12 cellular contexts compared by ENCODE assay signal in genomic region chr11:110345756-110346155, GRCh38. TPM values are rescaled to one million over a fixed set of nuclear protein-coding genes. Genes with fewer than 3 reads are reported as not detected.
DNase-seq lines count a peak whose midpoint lies in the region; ATAC-seq and TF ChIP-seq lines count a peak whose summit lies in the region.
"Had no signal": no experiment of that assay in that cellular context is flagged by ENCODE, and none has a peak within 500 bp of the region (broad histone marks: within the 10 kb centered on the region; RNA-seq: fewer than 3 reads in every experiment).

No MANE protein-coding gene starts in this region.

- POLR2A ChIA-PET in MCF 10A (lab: Yijun Ruan, JAX) = no interaction called here

- H3K36me3 ChIP-seq in breast epithelium (no peaks in the 10 kb centered on the region), upper lobe of right lung (no peaks in the 10 kb centered on the region), heart right ventricle (no peaks in the 10 kb centered on the region)

- H3K27me3 Mint-ChIP-seq in MCF 10A (ENCODE audit: insufficient read depth, unreplicated experiment) = no peaks in the 10 kb centered on the region
- no peaks in the 10 kb centered on the region for H3K27me3 Mint-ChIP-seq in activated T-helper 2 cell treated with anti-CD3 and anti-CD28 coated beads, Interferon-gamma antibody, Interleukin-2, Interleukin-4, amounts not matched to agents 10 μg/mL and 5 μg/mL and 100 μg/mL, durations not matched to agents 14 hours and 24 hours and 36 hours (ENCODE audit: low read depth)
- H3K27me3 Mint-ChIP-seq: progenitor cell of endocrine pancreas had no signal

- ATAC-seq in HG02973 (IDR thresholded peaks at IDR 0.05; ENCODE audit: unreplicated experiment) = peak; percentile 43
- ATAC-seq in upper lobe of right lung = peak; percentile 51
- no peak for ATAC-seq in heart right ventricle
- ATAC-seq: left colon had no signal

- no peak overlapping the region for H3K27ac Mint-ChIP-seq in MCF 10A (ENCODE audit: low read depth, unreplicated experiment)
- H3K27ac Mint-ChIP-seq in activated T-helper 2 cell treated with anti-CD3 and anti-CD28 coated beads, Interferon-gamma antibody, Interleukin-2, Interleukin-4, amounts not matched to agents 10 μg/mL and 5 μg/mL and 100 μg/mL, durations not matched to agents 14 hours and 24 hours and 36 hours = peak overlapping the region; percentile 85
- H3K27ac Mint-ChIP-seq: progenitor cell of endocrine pancreas had no signal

- H3K4me3 ChIP-seq in breast epithelium = no peak overlapping the region
- no peak overlapping the region for H3K4me3 ChIP-seq in upper lobe of right lung
- no peak overlapping the region for H3K4me3 ChIP-seq in heart right ventricle

- H3K9me3 ChIP-seq in breast epithelium = no peaks in the 10 kb centered on the region
- H3K9me3 ChIP-seq in upper lobe of right lung = no peaks in the 10 kb centered on the region
- H3K9me3 ChIP-seq in heart right ventricle = no peaks in the 10 kb centered on the region

- TF ChIP-seq CTCF in MCF 10A (IDR thresholded peaks at IDR 0.05; ENCODE audit: unreplicated experiment) (no peak), breast epithelium (IDR thresholded peaks at IDR 0.05) (no peak), upper lobe of right lung (IDR thresholded peaks at IDR 0.05) (no peak), heart right ventricle (IDR thresholded peaks at IDR 0.05) (no peak)

- BruUV-seq in MCF 10A (replicated peaks; lab: Mats Ljungman, UMichigan) = no TSS peak

- H3K4me1 Mint-ChIP-seq in MCF 10A (ENCODE audit: insufficient read depth, unreplicated experiment) = no peaks in the 10 kb centered on the region
- peaks cover 71% of the 10 kb centered on the region for H3K4me1 Mint-ChIP-seq in activated T-helper 2 cell treated with anti-CD3 and anti-CD28 coated beads, Interferon-gamma antibody, Interleukin-2, Interleukin-4, amounts not matched to agents 10 μg/mL and 5 μg/mL and 100 μg/mL, durations not matched to agents 14 hours and 24 hours and 36 hours (ENCODE audit: low read depth)

- H3K4me1 ChIP-seq in breast epithelium (no peaks in the 10 kb centered on the region), upper lobe of right lung (no peaks in the 10 kb centered on the region), heart right ventricle (peaks cover 0 to 24% (median 0%) of the 10 kb centered on the region in 9 donors)

- intact Hi-C loops in MCF 10A (cut with micrococcal nuclease) = no loop called here
- intact Hi-C loops in breast epithelium (cut with DNase I; ENCODE audit: low total_unique reads) = no loop called here
- intact Hi-C loops in activated T-helper 2 cell treated with anti-CD3 and anti-CD28 coated beads, Interferon-gamma antibody, Interleukin-2, Interleukin-4, amounts not matched to agents 10 μg/mL and 5 μg/mL and 100 μg/mL, durations not matched to agents 14 hours and 24 hours and 36 hours (cut with micrococcal nuclease) = loop anchor here (1.0 to 10.0 kb wide), 5 partner anchors 8 to 1029 kb away; partner anchors contain the start of genes POU2AF1 and ZC3H12C
- intact Hi-C loops in upper lobe of right lung (cut with DNase I) = no loop called here
- intact Hi-C loops in heart right ventricle (cut with DNase I) = no loop called here

- peak; percentile 6 for DNase-seq in MCF 10A (ENCODE audit: unreplicated experiment)
- no peak for DNase-seq in breast epithelium (ENCODE audit: low spot score in 2 of 2)
- no peak for DNase-seq in activated T-helper 2 cell treated with anti-CD3 and anti-CD28 coated beads, Interferon-gamma antibody, Interleukin-2, Interleukin-4, amounts not matched to agents 10 μg/mL and 5 μg/mL and 100 μg/mL, durations not matched to agents 14 hours and 24 hours and 36 hours (ENCODE audit: low spot score)
- no peak for DNase-seq in upper lobe of right lung
- no peak for DNase-seq in stimulated activated CD4-positive, alpha-beta T cell treated with anti-CD3 and anti-CD28 coated beads, Interleukin-15, amount 100 ng/mL, for 24 hours
- DNase-seq in heart right ventricle = no peak
- DNase-seq in COR-L47 (lab: John Stamatoyannopoulos, UW) = no peak
- DNase-seq: aorta, left colon, NCI-H774 had no signal

- CTCF ChIA-PET in MCF 10A (lab: Yijun Ruan, JAX) = no interaction called here

- no peak for TF ChIP-seq POLR2A in breast epithelium (IDR thresholded peaks at IDR 0.05)

- no peaks in the 10 kb centered on the region for H3K27me3 ChIP-seq in breast epithelium
- H3K27me3 ChIP-seq in upper lobe of right lung = no peaks in the 10 kb centered on the region
- no peaks in the 10 kb centered on the region for H3K27me3 ChIP-seq in heart right ventricle

- peaks cover 12% of the 10 kb centered on the region for H3K9me3 Mint-ChIP-seq in MCF 10A (ENCODE audit: unreplicated experiment)
- peaks cover 18% of the 10 kb centered on the region for H3K9me3 Mint-ChIP-seq in activated T-helper 2 cell treated with anti-CD3 and anti-CD28 coated beads, Interferon-gamma antibody, Interleukin-2, Interleukin-4, amounts not matched to agents 10 μg/mL and 5 μg/mL and 100 μg/mL, durations not matched to agents 14 hours and 24 hours and 36 hours

- no peaks in the 10 kb centered on the region for H3K36me3 Mint-ChIP-seq in MCF 10A (ENCODE audit: insufficient read depth, unreplicated experiment)
- peaks cover 23% of the 10 kb centered on the region for H3K36me3 Mint-ChIP-seq in activated T-helper 2 cell treated with anti-CD3 and anti-CD28 coated beads, Interferon-gamma antibody, Interleukin-2, Interleukin-4, amounts not matched to agents 10 μg/mL and 5 μg/mL and 100 μg/mL, durations not matched to agents 14 hours and 24 hours and 36 hours (ENCODE audit: low read depth)

- H3K27ac ChIP-seq in breast epithelium (no peak overlapping the region), upper lobe of right lung (no peak overlapping the region), heart right ventricle (peak overlapping the region in 1 of 10 donors; percentile 2)

- H3K4me3 Mint-ChIP-seq in MCF 10A (ENCODE audit: unreplicated experiment) = no peak overlapping the region
- H3K4me3 Mint-ChIP-seq in activated T-helper 2 cell treated with anti-CD3 and anti-CD28 coated beads, Interferon-gamma antibody, Interleukin-2, Interleukin-4, amounts not matched to agents 10 μg/mL and 5 μg/mL and 100 μg/mL, durations not matched to agents 14 hours and 24 hours and 36 hours (ENCODE audit: low read depth) = peak overlapping the region; percentile 49

- WGBS in heart right ventricle, 2 donors = 75 to 76% methylated on average over 3 of the region's 3 CpGs

RNA-seq across cellular contexts. Expression of gene RDX, which starts 49.3 kb away (rescaled TPM):
- total RNA-seq in MCF 10A (2022) (132 and 145 TPM in 2 replicates), breast epithelium (10 to 100 TPM; 53.4 to 88.7 (median 53.7) TPM), upper lobe of right lung (146 TPM), heart right ventricle (100 to 1,000 TPM; 105 to 140 (median 127) TPM)
- total RNA-seq in activated T-helper 2 cell treated with anti-CD3 and anti-CD28 coated beads, Interferon-gamma antibody, Interleukin-2, Interleukin-4, amounts not matched to agents 10 μg/mL and 5 μg/mL and 100 μg/mL, durations not matched to agents 14 hours and 24 hours and 36 hours = 63.3 and 64.8 TPM in 2 replicates
- 10 to 100 TPM; 28.2 to 85.4 TPM for polyA plus RNA-seq in heart right ventricle

Comparison
In these comparisons a context has a peak if more than half of its experiments do, and no peak if none do; other contexts are left out.
1. ATAC-seq: peak in HG02973 (single experiment) and upper lobe of right lung (single experiment); none in heart right ventricle (0 of 8).